In genomic region chr19:47253467-47253881, GRCh38 we compare ENCODE assay signal across 1 cellular context.
TF ChIP-seq lines count a peak whose summit lies in the region.

No MANE protein-coding gene starts in this region.

TF ChIP-seq in IMR-90, 13 proteins besides CTCF, POLR2A, EP300 and RAD21 (continued from another document):
- peak; percentile 40; the same call in 1 of the 2 replicates for TF ChIP-seq BHLHE40 (IDR thresholded peaks at IDR 0.05; ENCODE audit: low read depth, low read length)
